ENCODE assay signal across 9 cellular contexts in the genomic region with DNA sequence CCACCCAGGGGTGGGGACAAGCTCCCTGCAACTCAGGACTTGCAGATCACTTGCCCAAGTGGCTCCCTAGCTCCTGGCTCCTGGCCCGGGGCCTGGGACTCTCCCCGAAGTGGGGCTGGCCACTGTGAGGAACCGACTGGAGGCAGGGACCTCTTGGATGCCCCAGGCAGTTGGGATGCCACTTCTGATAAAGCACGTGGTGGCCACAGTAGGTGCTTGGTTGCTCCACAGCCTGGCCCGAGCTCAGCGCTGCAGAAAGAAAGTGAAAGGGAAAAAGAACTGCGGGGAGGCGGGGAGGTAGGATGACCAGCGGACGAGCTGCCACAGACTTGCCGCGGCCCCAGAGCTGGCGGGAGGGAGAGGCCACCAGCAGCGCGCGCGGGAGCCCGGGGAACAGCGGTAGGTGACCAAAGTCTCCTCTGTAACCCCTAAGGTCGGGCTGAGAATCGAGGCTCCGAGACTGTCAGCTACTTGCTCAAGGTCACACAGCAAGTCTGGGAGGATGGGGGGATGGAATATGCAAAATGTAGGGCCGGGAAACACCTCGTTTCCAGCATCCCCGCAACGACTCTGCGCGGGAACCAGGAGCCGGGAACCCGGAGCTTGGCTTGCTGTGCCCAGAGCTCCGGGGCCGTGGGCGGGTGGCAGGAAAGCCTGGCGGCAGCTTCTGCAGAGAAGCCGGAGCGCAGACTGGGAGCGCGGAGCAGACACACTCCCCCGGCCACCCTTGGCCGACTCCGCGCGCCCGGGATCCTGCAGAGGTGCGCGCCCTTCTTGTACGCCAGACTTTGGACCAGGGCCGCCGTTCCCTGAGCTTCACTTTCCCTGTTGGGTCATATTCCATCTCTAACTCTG. TPM values are rescaled to one million over a fixed set of nuclear protein-coding genes. Genes with fewer than 3 reads are reported as not detected.
A peak's percentile ranks its signal among the peaks of the same experiment; 100 is the strongest.
DNase-seq lines count a peak whose midpoint lies in the region; ATAC-seq, FAIRE-seq and TF ChIP-seq lines count a peak whose summit lies in the region.
"Had no signal": no experiment of that assay in that cellular context is flagged by ENCODE, and none has a peak within 500 bp of the region (broad histone marks: within the 10 kb centered on the region; RNA-seq: fewer than 3 reads in every experiment).

No MANE protein-coding gene starts in this region.

- H3K9ac ChIP-seq in GM12878 (ENCODE audit: control insufficient read depth, insufficient read depth, low read length) = peak overlapping the region; percentile 85

- peaks cover 66% of the 10 kb centered on the region for H3K79me2 ChIP-seq in GM12878 (ENCODE audit: control insufficient read depth, insufficient read depth, low read length)

- POLR2A ChIA-PET in GM12878 (lab: Charles Lee) = interaction anchor here (0.6 to 6.1 kb wide), 24 partner anchors 8 to 216 kb away, joined by 3 to 133 read pairs (median 6); a partner anchor contains a TSS

- SMC1A ChIA-PET in GM12878 (lab: Charles Lee; ENCODE audit: uncharacterized antibody, unreplicated experiment) = interaction anchor here (0.8 to 5.9 kb wide), 34 partner anchors 9 to 492 kb away, joined by 3 to 133 read pairs (median 8); a partner anchor contains a TSS

- no peak overlapping the region for H3K27ac Mint-ChIP-seq in activated naive CD4-positive, alpha-beta T cell treated with anti-CD3 and anti-CD28 coated beads for 36 hours
- peak overlapping the region; percentile 34 to 92 (median 68) for H3K27ac Mint-ChIP-seq in immature natural killer cell
- peak overlapping the region; percentile 99 for H3K27ac Mint-ChIP-seq in stimulated activated naive B cell treated with anti-CD40 and anti-IgM and Interleukin-4, amounts not matched to agents 10 μg/mL and 1 μg/mL and 100 μg/mL, for 72 hours

- peaks cover 73% of the 10 kb centered on the region for H3K27me3 Mint-ChIP-seq in activated naive CD4-positive, alpha-beta T cell treated with anti-CD3 and anti-CD28 coated beads for 36 hours (ENCODE audit: low read depth)
- peaks cover 4 to 9% (median 8%) of the 10 kb centered on the region in 3 donors for H3K27me3 Mint-ChIP-seq in immature natural killer cell (ENCODE audit: low read depth in 3 of 3)
- no peaks in the 10 kb centered on the region for H3K27me3 Mint-ChIP-seq in stimulated activated naive B cell treated with anti-CD40 and anti-IgM and Interleukin-4, amounts not matched to agents 10 μg/mL and 1 μg/mL and 100 μg/mL, for 72 hours

- H3K27ac ChIP-seq in GM12878 (ENCODE audit: control insufficient read depth, insufficient read depth) = peak overlapping the region; percentile 94
- H3K27ac ChIP-seq: epithelial cell of prostate had no signal

- no peak for TF ChIP-seq EP300 in GM12878 (IDR thresholded peaks at IDR 0.05; ENCODE audit: borderline replicate concordance in 1 of 2, control insufficient read depth in 1 of 2, low read depth in 2 of 2, low read length in 2 of 2)

- CTCF ChIA-PET in activated naive CD4-positive, alpha-beta T cell treated with anti-CD3 and anti-CD28 coated beads for 36 hours (lab: Charles Lee) = interaction anchor here (1.7 kb wide), 1 partner anchor 40 kb away, joined by 6 read pairs; no protein-coding TSS in a partner anchor
- CTCF ChIA-PET in GM12878 (lab: Yijun Ruan, JAX) = interaction anchor here (0.7 to 6.3 kb wide), 30 partner anchors 10 to 364 kb away, joined by 3 to 91 read pairs (median 6); no protein-coding TSS in a partner anchor

- H3K36me3 ChIP-seq in GM12878 (ENCODE audit: control insufficient read depth in 2 of 2, insufficient read depth in 2 of 2, low read length in 1 of 2) = peaks cover 5 to 11% of the 10 kb centered on the region in 2 experiments; a peak in 2 of 4 replicates

- WGBS in GM12878 (ENCODE audit: insufficient coverage, insufficient replicate concordance, low lambda C conversion rate, missing lambda C conversion rate) = under 1% methylated on average over 47 of the region's 49 CpGs

- H3K36me3 Mint-ChIP-seq in activated naive CD4-positive, alpha-beta T cell treated with anti-CD3 and anti-CD28 coated beads for 36 hours (ENCODE audit: low read depth) = no peaks in the 10 kb centered on the region
- H3K36me3 Mint-ChIP-seq in immature natural killer cell = no peaks in the 10 kb centered on the region
- peaks cover 53 to 62% of the 10 kb centered on the region in 2 donors for H3K36me3 Mint-ChIP-seq in stimulated activated naive B cell treated with anti-CD40 and anti-IgM and Interleukin-4, amounts not matched to agents 10 μg/mL and 1 μg/mL and 100 μg/mL, for 72 hours

- in situ Hi-C loops in GM12878 (cut with MboI) = loop anchor here (5.0 to 25.0 kb wide), 3 partner anchors 137 to 1742 kb away; a partner anchor contains a TSS

- peak overlapping the region; percentile 78 for H3K4me3 ChIP-seq in GM12878

- TF ChIP-seq CTCF in GM12878 (IDR thresholded peaks at IDR 0.05 in 2 of 3, conservative IDR thresholded peaks at IDR 0.05 in 1 of 3; ENCODE audit: control insufficient read depth in 2 of 3, extremely low read depth in 1 of 3, insufficient read depth in 1 of 3, low read depth in 3 of 3, low read length in 3 of 3) = no peak

- ATAC-seq in GM12878 (peak; percentile 50), HG03520 (IDR thresholded peaks at IDR 0.05; ENCODE audit: unreplicated experiment) (no peak)
- peak; percentile 8 to 12 for ATAC-seq in stimulated activated naive B cell treated with anti-CD40 and anti-IgM and Interleukin-4, amounts not matched to agents 10 μg/mL and 1 μg/mL and 100 μg/mL, for 72 hours (replicated peaks)

- H3K9me3 Mint-ChIP-seq in activated naive CD4-positive, alpha-beta T cell treated with anti-CD3 and anti-CD28 coated beads for 36 hours = no peaks in the 10 kb centered on the region
- peaks cover 0 to 2% (median 0%) of the 10 kb centered on the region in 6 donors for H3K9me3 Mint-ChIP-seq in immature natural killer cell
- peaks cover 1 to 7% of the 10 kb centered on the region in 2 donors for H3K9me3 Mint-ChIP-seq in stimulated activated naive B cell treated with anti-CD40 and anti-IgM and Interleukin-4, amounts not matched to agents 10 μg/mL and 1 μg/mL and 100 μg/mL, for 72 hours

- peak; percentile 19 for DNase-seq in activated naive CD4-positive, alpha-beta T cell treated with anti-CD3 and anti-CD28 coated beads for 36 hours
- DNase-seq in activated naive CD4-positive, alpha-beta T cell treated with anti-CD3 and anti-CD28 coated beads, Interleukin-2, amount 50 U/mL, for 16 hours = no peak
- DNase-seq in M059J (ENCODE audit: low read depth) = peak; percentile 77
- DNase-seq in GM12878 (ENCODE audit: low read depth, low spot score) = no peak
- DNase-seq in immature natural killer cell = peak; percentile 41 to 55 (median 54)
- DNase-seq in stimulated activated naive B cell treated with anti-CD40 and anti-IgM and Interleukin-4, amounts not matched to agents 10 μg/mL and 1 μg/mL and 100 μg/mL, for 72 hours = no peak
- DNase-seq in LoVo (ENCODE audit: low spot score) = no peak

- FAIRE-seq in GM12878 (lab: Jason Lieb, UNC) = peak; percentile 27

- peak overlapping the region; percentile 26 for H2AFZ ChIP-seq in GM12878 (ENCODE audit: control insufficient read depth, low read depth, low read length)

- peak overlapping the region; percentile 70 for H3K4me3 Mint-ChIP-seq in activated naive CD4-positive, alpha-beta T cell treated with anti-CD3 and anti-CD28 coated beads for 36 hours
- peak overlapping the region; percentile 85 to 95 (median 90) for H3K4me3 Mint-ChIP-seq in immature natural killer cell
- H3K4me3 Mint-ChIP-seq in stimulated activated naive B cell treated with anti-CD40 and anti-IgM and Interleukin-4, amounts not matched to agents 10 μg/mL and 1 μg/mL and 100 μg/mL, for 72 hours = peak overlapping the region; percentile 91 to 100

- no peaks in the 10 kb centered on the region for H3K9me3 ChIP-seq in GM12878 (replicated peaks; ENCODE audit: control insufficient read depth, insufficient read depth, low read length)

- no peaks in the 10 kb centered on the region for H3K27me3 ChIP-seq in GM12878 (replicated peaks in 1 of 2; ENCODE audit: control insufficient read depth in 2 of 2, insufficient read depth in 2 of 2, low read length in 1 of 2)

- no peak for TF ChIP-seq RAD21 in GM12878 (IDR thresholded peaks at IDR 0.05; ENCODE audit: insufficient read depth, low read depth, low read length)

- peak; percentile 74 for TF ChIP-seq POLR2A in GM12878 (IDR thresholded peaks at IDR 0.05; ENCODE audit: low read depth, low read length)

- BruUV-seq in GM12878 (replicated peaks; lab: Mats Ljungman, UMichigan) = no TSS peak

- peaks cover 44% of the 10 kb centered on the region for H3K4me1 Mint-ChIP-seq in activated naive CD4-positive, alpha-beta T cell treated with anti-CD3 and anti-CD28 coated beads for 36 hours (ENCODE audit: low read depth)
- H3K4me1 Mint-ChIP-seq in immature natural killer cell = peaks cover 50 to 68% of the 10 kb centered on the region in 2 donors
- peaks cover 47 to 84% of the 10 kb centered on the region in 2 donors for H3K4me1 Mint-ChIP-seq in stimulated activated naive B cell treated with anti-CD40 and anti-IgM and Interleukin-4, amounts not matched to agents 10 μg/mL and 1 μg/mL and 100 μg/mL, for 72 hours

- RAD21 ChIA-PET in GM12878 (lab: Charles Lee; ENCODE audit: unreplicated experiment) = interaction anchor here (0.7 to 6.3 kb wide), 29 partner anchors 10 to 565 kb away, joined by 3 to 142 read pairs (median 13); a partner anchor contains a TSS

- H4K20me1 ChIP-seq in GM12878 (ENCODE audit: control insufficient read depth, insufficient read depth) = peaks cover 7% of the 10 kb centered on the region; the same call in 1 of the 2 replicates

- H3K4me1 ChIP-seq in GM12878 (ENCODE audit: control insufficient read depth, insufficient read depth, low read length) = peaks cover 52% of the 10 kb centered on the region

- peak overlapping the region; percentile 70 for H3K4me2 ChIP-seq in GM12878 (ENCODE audit: control insufficient read depth, insufficient read depth)

- intact Hi-C loops in activated naive CD4-positive, alpha-beta T cell treated with anti-CD3 and anti-CD28 coated beads for 36 hours (cut with micrococcal nuclease) = no loop called here
- intact Hi-C loops in GM12878 (cut with micrococcal nuclease; ENCODE audit: unreplicated experiment) = no loop called here

RNA-seq across cellular contexts. Expression of a gene that starts 1.9 kb away (rescaled TPM):
- under 1 TPM; 0.12 to 0.29 TPM for total RNA-seq in activated naive CD4-positive, alpha-beta T cell treated with anti-CD3 and anti-CD28 coated beads for 36 hours
- 0.71 and 1.0 TPM in 2 replicates for total RNA-seq in M059J (2014; rRNA removed; shearing (Covaris generic))
- 733 and 778 TPM in 2 replicates for total RNA-seq in GM12878 (2013; cell fraction: nucleolus; rRNA removed)
- total RNA-seq in GM12878 (2014; rRNA removed) (49.6 and 51.4 TPM in 2 replicates), GM12878 (2014; rRNA removed; fragmentation: Illumina TruSeq; extraction: Trizol) (31.0 and 37.4 TPM in 2 replicates), GM12878 (2021) (84.6 and 95.8 TPM in 2 replicates)
- polyA plus RNA-seq in GM12878 (2011; ENCODE audit: low read depth) = 32.4 TPM
- polyA plus RNA-seq in GM12878 (2011; rRNA removed) (139 and 145 TPM in 2 replicates), GM12878 (2014; fragmentation: Illumina TruSeq; extraction: Trizol) (35.7 and 51.1 TPM in 2 replicates), GM12878 (2014; fragmentation: Nextera tagmentation; extraction: Ambion mirVana) (10 to 100 TPM; 11.5 to 12.5 TPM), GM12878 (2014; rRNA removed) (74.5 and 82.5 TPM in 2 replicates), GM12878 (2016; fragmentation: Nextera tagmentation; extraction: Ambion mirVana) (10 to 100 TPM; 45.3 to 48.2 TPM), immature natural killer cell (1 to 10 TPM in 2 of 3 donors, under 1 TPM in 1; 0.25 to 2.4 (median 1.7) TPM)
- 85.3 and 89.0 TPM in 2 replicates for polyA plus RNA-seq in GM12878 (2011; cell fraction: cytosol; rRNA removed)
- polyA plus RNA-seq in GM12878 (2011; cell fraction: nucleus; rRNA removed) = 371 and 391 TPM in 2 replicates
- polyA plus RNA-seq in GM12878 (2012) = 50.3 and 56.0 TPM in 2 replicates
- 158 and 163 TPM in 2 replicates for polyA minus RNA-seq in GM12878 (2011; rRNA and poly(A)+ RNA removed)
- 30.1 and 45.4 TPM in 2 replicates for polyA minus RNA-seq in GM12878 (2011; cell fraction: cytosol; rRNA and poly(A)+ RNA removed)
- polyA minus RNA-seq in GM12878 (2011; cell fraction: nucleus; rRNA and poly(A)+ RNA removed) = 156 and 242 TPM in 2 replicates

Comparison
In these comparisons a context has a peak if more than half of its experiments do, and no peak if none do; other contexts are left out.
1. DNase-seq: peak in activated naive CD4-positive, alpha-beta T cell treated with anti-CD3 and anti-CD28 coated beads for 36 hours (single experiment), M059J (single experiment) and immature natural killer cell (3 of 3); none in activated naive CD4-positive, alpha-beta T cell treated with anti-CD3 and anti-CD28 coated beads, Interleukin-2, amount 50 U/mL, for 16 hours (single experiment), GM12878 (single experiment), stimulated activated naive B cell treated with anti-CD40 and anti-IgM and Interleukin-4, amounts not matched to agents 10 μg/mL and 1 μg/mL and 100 μg/mL, for 72 hours (single experiment) and LoVo (single experiment).
2. RNA of a gene that starts 1.9 kb away (total RNA-seq): 31.0 to 778 TPM in GM12878; 0.71 to 1.0 TPM in M059J and 0.12 to 0.29 TPM in activated naive CD4-positive, alpha-beta T cell treated with anti-CD3 and anti-CD28 coated beads for 36 hours; every median in the first group is over 10 times any median in the second.
3. Peak in every context shown above with its lines, with median percentiles within 50 percentile points of each other: H3K4me3 Mint-ChIP-seq.